In the genomic region with DNA sequence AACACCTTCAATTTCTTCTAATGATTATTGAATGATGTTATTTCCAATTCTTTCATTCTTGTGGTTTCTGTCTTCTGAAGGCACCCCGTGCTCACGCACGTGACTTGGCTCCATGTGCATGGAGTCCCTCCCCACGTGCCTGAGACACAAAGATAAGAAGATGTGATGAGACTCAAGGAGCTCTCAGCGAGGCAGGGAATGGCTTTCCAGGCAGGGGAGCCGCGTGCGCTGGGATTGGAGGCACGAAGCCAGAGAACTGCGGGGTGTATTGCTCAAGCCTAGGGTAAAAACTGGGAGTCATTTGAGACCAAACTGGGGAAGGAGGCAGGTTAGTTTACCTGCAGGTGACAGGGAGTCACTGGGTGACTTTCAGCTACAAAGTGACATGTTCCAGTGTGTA, we compare ENCODE assay signal across 22 cellular contexts.
"Had no signal": no experiment of that assay in that cellular context is flagged by ENCODE, and none has a peak within 500 bp of the region (broad histone marks: within the 10 kb centered on the region; RNA-seq: fewer than 3 reads in every experiment).

No MANE protein-coding gene starts in this region.

- H3K79me2 ChIP-seq: hepatocyte had no signal

- H3K4me1 Mint-ChIP-seq: naive thymus-derived CD4-positive, alpha-beta T cell had no signal

- H3K27ac ChIP-seq: coronary artery, hepatocyte, neutrophil, skin epidermis, suprapubic skin, thyroid gland had no signal

- H3K27me3 Mint-ChIP-seq: type B pancreatic cell had no signal

- H3K4me3 Mint-ChIP-seq: endodermal cell; naive thymus-derived CD4-positive, alpha-beta T cell; nephron progenitor cell; type B pancreatic cell had no signal

- H3K27ac Mint-ChIP-seq: endodermal cell; naive thymus-derived CD4-positive, alpha-beta T cell; nephron progenitor cell; type B pancreatic cell had no signal

- H3K27me3 ChIP-seq: hepatocyte, sigmoid colon, suprapubic skin, thyroid gland had no signal

- H3K4me1 ChIP-seq: suprapubic skin, thyroid gland had no signal

- H3K9me3 ChIP-seq: neutrophil, sigmoid colon, suprapubic skin, thyroid gland had no signal

- H3K4me3 ChIP-seq: coronary artery, hepatocyte, lung, sigmoid colon, skin epidermis, suprapubic skin, thyroid gland had no signal

- H3K36me3 ChIP-seq: neutrophil, suprapubic skin, thyroid gland had no signal

- FAIRE-seq: endothelial cell of umbilical vein had no signal

- H2AFZ ChIP-seq: hepatocyte had no signal

- H3K36me3 Mint-ChIP-seq: naive thymus-derived CD4-positive, alpha-beta T cell had no signal

- H3K9me3 Mint-ChIP-seq: endodermal cell, nephron progenitor cell, type B pancreatic cell had no signal

- ATAC-seq: naive thymus-derived CD4-positive, alpha-beta T cell had no signal

- DNase-seq: effector CD4-positive, alpha-beta T cell; endodermal cell; foreskin melanocyte; head of caudate nucleus; left colon; left ventricle myocardium superior; mesenchymal stem cell; naive thymus-derived CD4-positive, alpha-beta T cell; nephron progenitor cell; posterior cingulate gyrus; sigmoid colon; stimulated activated CD4-positive, alpha-beta T cell treated with anti-CD3 and anti-CD28 coated beads, Interleukin-2, amount 100 ng/mL, for 24 hours; stimulated activated naive CD4-positive, alpha-beta T cell treated with Interleukin-2 at 50 U/mL for 16 hours; thyroid gland had no signal

- H3K4me2 ChIP-seq: hepatocyte had no signal
